In the genomic region with DNA sequence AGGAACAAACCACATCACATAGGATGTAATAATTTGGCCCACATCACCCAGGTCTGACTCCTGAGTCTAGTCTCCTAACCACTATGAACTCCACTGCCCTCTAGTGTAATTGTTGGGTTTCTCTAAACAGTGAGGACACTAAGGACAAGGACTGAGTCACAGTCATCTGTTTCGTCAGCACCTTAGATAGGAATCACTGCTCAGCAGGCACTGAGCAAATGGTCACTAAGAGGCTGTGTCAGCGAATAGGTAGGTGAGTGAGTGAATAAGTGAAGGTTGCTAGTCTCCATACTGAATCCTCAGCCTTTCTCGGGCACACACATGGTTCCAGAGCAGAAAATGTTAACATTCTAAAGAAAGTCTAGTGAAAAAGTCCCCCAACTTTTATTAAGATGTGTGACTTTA, we compare ENCODE assay signal across 8 cellular contexts.
DNase-seq lines count a peak whose midpoint lies in the region; ATAC-seq and TF ChIP-seq lines count a peak whose summit lies in the region.

No MANE protein-coding gene starts in this region.

- no peaks in the 10 kb centered on the region for H3K27me3 ChIP-seq in SJSA1 (replicated peaks)
- H3K27me3 ChIP-seq in gastrocnemius medialis = no peaks in the 10 kb centered on the region

- in situ Hi-C loops in gastrocnemius medialis (cut with MboI; ENCODE audit: low sequenced_read_pairs in 4 of 4) = loop anchor here in 3 of 4 donors (25.0 kb wide), 2 partner anchors 267 to 408 kb away; a partner anchor contains a TSS

- ATAC-seq in GM21786 (IDR thresholded peaks at IDR 0.05; ENCODE audit: unreplicated experiment) (peak; percentile 89), gastrocnemius medialis (peak; percentile 86 to 96)

- no peaks in the 10 kb centered on the region for H3K36me3 ChIP-seq in SJSA1
- H3K36me3 ChIP-seq in gastrocnemius medialis = no peaks in the 10 kb centered on the region

- intact Hi-C loops in gastrocnemius medialis (cut with DNase I; ENCODE audit: low total_unique reads) = loop anchor here (5.0 kb wide), 1 partner anchor 408 kb away; no protein-coding TSS in a partner anchor

- DNase-seq in Kasumi-1 (lab: John Stamatoyannopoulos, UW) (peak; percentile 51 to 59), SJSA1 (ENCODE audit: low read depth in 1 of 2, low spot score in 2 of 2) (peak; percentile 70 to 78), fibroblast of the conjunctiva (ENCODE audit: low read depth) (peak; percentile 42), gastrocnemius medialis (peak in 1 of 2 donors; percentile 27), cerebellar nuclear complex (lab: John Stamatoyannopoulos, UW) (no peak)
- no peak for DNase-seq in stimulated activated CD4-positive, alpha-beta T cell treated with anti-CD3 and anti-CD28 coated beads, Interleukin-1b, Interleukin-23, amount 100 ng/mL, for 48 hours

- TF ChIP-seq POLR2A in gastrocnemius medialis (IDR thresholded peaks at IDR 0.05) = no peak

- H3K4me1 ChIP-seq in SJSA1 (replicated peaks) (peaks cover 40% of the 10 kb centered on the region), gastrocnemius medialis (peaks cover 7 to 11% of the 10 kb centered on the region in 2 donors)

- H3K4me3 ChIP-seq in SJSA1 = no peak overlapping the region
- no peak overlapping the region for H3K4me3 ChIP-seq in gastrocnemius medialis

- H3K27ac ChIP-seq in SJSA1 (no peak overlapping the region), gastrocnemius medialis (no peak overlapping the region)

- TF ChIP-seq CTCF in GM12873 (IDR thresholded peaks at IDR 0.05; ENCODE audit: insufficient read depth, low read depth, low read length, missing control alignments) = peak; percentile 68
- TF ChIP-seq CTCF in gastrocnemius medialis (IDR thresholded peaks at IDR 0.05 in 4 of 5, conservative IDR thresholded peaks at IDR 0.05 in 1 of 5) = peak in 4 of 5 experiments; percentile 19 to 53 (median 38)

- H3K9me3 ChIP-seq in SJSA1 (replicated peaks) (no peaks in the 10 kb centered on the region), gastrocnemius medialis (no peaks in the 10 kb centered on the region)

Comparison
In these comparisons a context has a peak if more than half of its experiments do, and no peak if none do; other contexts are left out.
1. DNase-seq: peak in Kasumi-1 (2 of 2), SJSA1 (2 of 2) and fibroblast of the conjunctiva (single experiment); none in cerebellar nuclear complex (0 of 2) and stimulated activated CD4-positive, alpha-beta T cell treated with anti-CD3 and anti-CD28 coated beads, Interleukin-1b, Interleukin-23, amount 100 ng/mL, for 48 hours (single experiment).